Comparison of ENCODE assay signal across 1 cellular context in the genomic region with DNA sequence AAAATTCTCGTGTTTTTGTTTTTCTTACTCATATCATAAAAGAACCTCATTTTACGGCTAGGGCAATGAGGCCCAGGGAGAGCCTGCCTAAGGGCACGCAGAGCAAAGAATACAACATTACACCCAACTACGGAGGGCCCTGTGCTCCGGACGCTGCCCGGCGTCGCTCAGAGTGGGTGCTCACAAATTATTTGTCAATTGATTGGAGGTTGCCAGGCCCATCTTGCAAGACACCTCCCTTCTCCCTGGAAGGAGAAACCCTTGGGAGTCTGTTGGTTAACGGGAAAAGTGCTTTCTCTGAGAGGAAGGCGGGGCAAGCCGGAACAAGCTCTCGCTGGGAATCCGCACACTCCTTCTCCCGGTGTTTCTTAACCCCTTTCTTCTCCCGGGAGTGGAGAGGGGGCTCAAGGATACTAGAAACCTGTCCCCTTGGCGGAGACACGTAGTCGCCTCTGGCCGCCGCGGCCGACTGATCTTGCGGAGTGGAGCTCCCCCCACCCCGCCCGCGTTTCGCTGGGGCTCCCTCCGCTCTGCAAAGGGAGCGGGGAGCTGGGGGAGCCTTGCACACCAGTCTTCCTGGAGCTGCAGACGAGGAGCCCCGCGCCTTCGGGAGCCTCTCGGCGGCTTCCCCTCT.
TF ChIP-seq lines count a peak whose summit lies in the region.

No MANE protein-coding gene starts in this region.

TF ChIP-seq in H1, 55 proteins besides CTCF, POLR2A, EP300 and RAD21 (continued from another document):
- TF ChIP-seq EZH2 (IDR thresholded peaks at IDR 0.05; ENCODE audit: low read depth, low read length, severe bottlenecking) (no peak), HDAC2 (IDR thresholded peaks at IDR 0.05; ENCODE audit: borderline replicate concordance in 1 of 2, low read depth in 2 of 2, low read length in 2 of 2) (0 out of 4 replicates have a peak, but pooled peaks of 1 of the 2 experiments have one; percentile 14), ASH2L (IDR thresholded peaks at IDR 0.05; ENCODE audit: low read length) (no peak), TAF1 (IDR thresholded peaks at IDR 0.05; ENCODE audit: low read depth, low read length) (no peak), SP4 (IDR thresholded peaks at IDR 0.05; ENCODE audit: low read length) (no peak), RBBP5 (IDR thresholded peaks at IDR 0.05; ENCODE audit: borderline replicate concordance, low read depth, low read length) (no peak), ZNF274 (IDR thresholded peaks at IDR 0.05; ENCODE audit: borderline replicate concordance, extremely low read depth, low read length) (no peak), SIRT6 (IDR thresholded peaks at IDR 0.05; ENCODE audit: low read length) (no peak), BRCA1 (IDR thresholded peaks at IDR 0.05; ENCODE audit: low read depth, low read length) (no peak)
- TF ChIP-seq, protein P1, sequence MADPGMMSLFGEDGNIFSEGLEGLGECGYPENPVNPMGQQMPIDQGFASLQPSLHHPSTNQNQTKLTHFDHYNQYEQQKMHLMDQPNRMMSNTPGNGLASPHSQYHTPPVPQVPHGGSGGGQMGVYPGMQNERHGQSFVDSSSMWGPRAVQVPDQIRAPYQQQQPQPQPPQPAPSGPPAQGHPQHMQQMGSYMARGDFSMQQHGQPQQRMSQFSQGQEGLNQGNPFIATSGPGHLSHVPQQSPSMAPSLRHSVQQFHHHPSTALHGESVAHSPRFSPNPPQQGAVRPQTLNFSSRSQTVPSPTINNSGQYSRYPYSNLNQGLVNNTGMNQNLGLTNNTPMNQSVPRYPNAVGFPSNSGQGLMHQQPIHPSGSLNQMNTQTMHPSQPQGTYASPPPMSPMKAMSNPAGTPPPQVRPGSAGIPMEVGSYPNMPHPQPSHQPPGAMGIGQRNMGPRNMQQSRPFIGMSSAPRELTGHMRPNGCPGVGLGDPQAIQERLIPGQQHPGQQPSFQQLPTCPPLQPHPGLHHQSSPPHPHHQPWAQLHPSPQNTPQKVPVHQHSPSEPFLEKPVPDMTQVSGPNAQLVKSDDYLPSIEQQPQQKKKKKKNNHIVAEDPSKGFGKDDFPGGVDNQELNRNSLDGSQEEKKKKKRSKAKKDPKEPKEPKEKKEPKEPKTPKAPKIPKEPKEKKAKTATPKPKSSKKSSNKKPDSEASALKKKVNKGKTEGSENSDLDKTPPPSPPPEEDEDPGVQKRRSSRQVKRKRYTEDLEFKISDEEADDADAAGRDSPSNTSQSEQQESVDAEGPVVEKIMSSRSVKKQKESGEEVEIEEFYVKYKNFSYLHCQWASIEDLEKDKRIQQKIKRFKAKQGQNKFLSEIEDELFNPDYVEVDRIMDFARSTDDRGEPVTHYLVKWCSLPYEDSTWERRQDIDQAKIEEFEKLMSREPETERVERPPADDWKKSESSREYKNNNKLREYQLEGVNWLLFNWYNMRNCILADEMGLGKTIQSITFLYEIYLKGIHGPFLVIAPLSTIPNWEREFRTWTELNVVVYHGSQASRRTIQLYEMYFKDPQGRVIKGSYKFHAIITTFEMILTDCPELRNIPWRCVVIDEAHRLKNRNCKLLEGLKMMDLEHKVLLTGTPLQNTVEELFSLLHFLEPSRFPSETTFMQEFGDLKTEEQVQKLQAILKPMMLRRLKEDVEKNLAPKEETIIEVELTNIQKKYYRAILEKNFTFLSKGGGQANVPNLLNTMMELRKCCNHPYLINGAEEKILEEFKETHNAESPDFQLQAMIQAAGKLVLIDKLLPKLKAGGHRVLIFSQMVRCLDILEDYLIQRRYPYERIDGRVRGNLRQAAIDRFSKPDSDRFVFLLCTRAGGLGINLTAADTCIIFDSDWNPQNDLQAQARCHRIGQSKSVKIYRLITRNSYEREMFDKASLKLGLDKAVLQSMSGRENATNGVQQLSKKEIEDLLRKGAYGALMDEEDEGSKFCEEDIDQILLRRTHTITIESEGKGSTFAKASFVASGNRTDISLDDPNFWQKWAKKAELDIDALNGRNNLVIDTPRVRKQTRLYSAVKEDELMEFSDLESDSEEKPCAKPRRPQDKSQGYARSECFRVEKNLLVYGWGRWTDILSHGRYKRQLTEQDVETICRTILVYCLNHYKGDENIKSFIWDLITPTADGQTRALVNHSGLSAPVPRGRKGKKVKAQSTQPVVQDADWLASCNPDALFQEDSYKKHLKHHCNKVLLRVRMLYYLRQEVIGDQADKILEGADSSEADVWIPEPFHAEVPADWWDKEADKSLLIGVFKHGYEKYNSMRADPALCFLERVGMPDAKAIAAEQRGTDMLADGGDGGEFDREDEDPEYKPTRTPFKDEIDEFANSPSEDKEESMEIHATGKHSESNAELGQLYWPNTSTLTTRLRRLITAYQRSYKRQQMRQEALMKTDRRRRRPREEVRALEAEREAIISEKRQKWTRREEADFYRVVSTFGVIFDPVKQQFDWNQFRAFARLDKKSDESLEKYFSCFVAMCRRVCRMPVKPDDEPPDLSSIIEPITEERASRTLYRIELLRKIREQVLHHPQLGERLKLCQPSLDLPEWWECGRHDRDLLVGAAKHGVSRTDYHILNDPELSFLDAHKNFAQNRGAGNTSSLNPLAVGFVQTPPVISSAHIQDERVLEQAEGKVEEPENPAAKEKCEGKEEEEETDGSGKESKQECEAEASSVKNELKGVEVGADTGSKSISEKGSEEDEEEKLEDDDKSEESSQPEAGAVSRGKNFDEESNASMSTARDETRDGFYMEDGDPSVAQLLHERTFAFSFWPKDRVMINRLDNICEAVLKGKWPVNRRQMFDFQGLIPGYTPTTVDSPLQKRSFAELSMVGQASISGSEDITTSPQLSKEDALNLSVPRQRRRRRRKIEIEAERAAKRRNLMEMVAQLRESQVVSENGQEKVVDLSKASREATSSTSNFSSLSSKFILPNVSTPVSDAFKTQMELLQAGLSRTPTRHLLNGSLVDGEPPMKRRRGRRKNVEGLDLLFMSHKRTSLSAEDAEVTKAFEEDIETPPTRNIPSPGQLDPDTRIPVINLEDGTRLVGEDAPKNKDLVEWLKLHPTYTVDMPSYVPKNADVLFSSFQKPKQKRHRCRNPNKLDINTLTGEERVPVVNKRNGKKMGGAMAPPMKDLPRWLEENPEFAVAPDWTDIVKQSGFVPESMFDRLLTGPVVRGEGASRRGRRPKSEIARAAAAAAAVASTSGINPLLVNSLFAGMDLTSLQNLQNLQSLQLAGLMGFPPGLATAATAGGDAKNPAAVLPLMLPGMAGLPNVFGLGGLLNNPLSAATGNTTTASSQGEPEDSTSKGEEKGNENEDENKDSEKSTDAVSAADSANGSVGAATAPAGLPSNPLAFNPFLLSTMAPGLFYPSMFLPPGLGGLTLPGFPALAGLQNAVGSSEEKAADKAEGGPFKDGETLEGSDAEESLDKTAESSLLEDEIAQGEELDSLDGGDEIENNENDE (IDR thresholded peaks at IDR 0.05; ENCODE audit: insufficient replicate concordance, low read length): no peak
